9 cellular contexts compared by ENCODE assay signal in genomic region chr2:45699032-45699658, GRCh38. TPM values are rescaled to one million over a fixed set of nuclear protein-coding genes. Genes with fewer than 3 reads are reported as not detected.
A peak's percentile ranks its signal among the peaks of the same experiment; 100 is the strongest.
DNase-seq lines count a peak whose midpoint lies in the region; ATAC-seq and TF ChIP-seq lines count a peak whose summit lies in the region.
"Had no signal": no experiment of that assay in that cellular context is flagged by ENCODE, and none has a peak within 500 bp of the region (broad histone marks: within the 10 kb centered on the region; RNA-seq: fewer than 3 reads in every experiment).

No MANE protein-coding gene starts in this region.

- peaks cover 3% of the 10 kb centered on the region for H3K36me3 Mint-ChIP-seq in effector memory CD8-positive, alpha-beta T cell (ENCODE audit: insufficient read depth)
- no peaks in the 10 kb centered on the region for H3K36me3 Mint-ChIP-seq in type B pancreatic cell

- TF ChIP-seq CTCF in mammary epithelial cell (conservative IDR thresholded peaks at IDR 0.05 in 1 of 2, IDR thresholded peaks at IDR 0.05 in 1 of 2; ENCODE audit: extremely low read depth in 1 of 2, insufficient read depth in 1 of 2, low read depth in 1 of 2, low read length in 2 of 2) = no peak
- TF ChIP-seq CTCF in type B pancreatic cell (conservative IDR thresholded peaks at IDR 0.05) = no peak

- BruUV-seq in mammary epithelial cell (replicated peaks; lab: Mats Ljungman, UMichigan) = no TSS peak

- WGBS in mammary epithelial cell (ENCODE audit: low coverage, missing lambda C conversion rate) = 63% methylated on average over 7 of the region's 7 CpGs

- no peak overlapping the region for H3K27ac ChIP-seq in mammary epithelial cell (ENCODE audit: insufficient read depth, low read depth, low read length)

- dilution Hi-C loops in mammary epithelial cell (cut with HindIII; ENCODE audit: low sequenced_read_pairs) = no loop called here

- H3K4me1 ChIP-seq in mammary epithelial cell (ENCODE audit: insufficient read depth, low read length) = peaks cover 3% of the 10 kb centered on the region

- no peak overlapping the region for H3K9ac ChIP-seq in mammary epithelial cell (ENCODE audit: insufficient read depth, low read length)

- H3K9me3 ChIP-seq in mammary epithelial cell (replicated peaks; ENCODE audit: insufficient read depth, low read length) = no peaks in the 10 kb centered on the region

- ATAC-seq in GM19043 (IDR thresholded peaks at IDR 0.05; ENCODE audit: low read depth, unreplicated experiment) (peak; percentile 50), HG02981 (IDR thresholded peaks at IDR 0.05; ENCODE audit: unreplicated experiment) (peak; percentile 67)
- no peak for ATAC-seq in effector memory CD8-positive, alpha-beta T cell (replicated peaks)

- no peak overlapping the region for H2AFZ ChIP-seq in mammary epithelial cell (ENCODE audit: low read depth, low read length)

- no peak overlapping the region for H3K4me3 ChIP-seq in mammary epithelial cell (replicated peaks in 1 of 3; ENCODE audit: insufficient read depth in 1 of 3, low read depth in 2 of 3, low read length in 3 of 3)
- H3K4me3 ChIP-seq: lung had no signal

- H3K27me3 ChIP-seq in mammary epithelial cell (ENCODE audit: insufficient read depth, low read length) = no peaks in the 10 kb centered on the region

- DNase-seq in mammary epithelial cell (peak; percentile 59), type B pancreatic cell (ENCODE audit: extremely low spot score, unreplicated experiment) (no peak)
- peak; percentile 39 for DNase-seq in stimulated activated CD8-positive, alpha-beta memory T cell treated with anti-CD3 and anti-CD28 coated beads, Interleukin-4, amount 100 ng/mL, for 48 hours
- no peak for DNase-seq in effector memory CD8-positive, alpha-beta T cell
- no peak for DNase-seq in activated effector memory CD4-positive, alpha-beta T cell treated with anti-CD3 and anti-CD28 coated beads, Interleukin-2, amount 50 U/mL, for 16 hours

- in situ Hi-C loops in mammary epithelial cell (cut with MboI; ENCODE audit: low sequenced_read_pairs in 2 of 2) = no loop called here

- H3K4me3 Mint-ChIP-seq in effector memory CD8-positive, alpha-beta T cell = peak overlapping the region in 1 of 2 donors; percentile 30
- no peak overlapping the region for H3K4me3 Mint-ChIP-seq in type B pancreatic cell
- H3K4me3 Mint-ChIP-seq: T-helper 1 cell treated with Interleukin-12 subunit alpha and Interleukin-12 subunit beta and Interleukin-4 antibody, amounts not matched to agents 30 μg/mL and 1 μg/mL, for 36 hours had no signal

- H3K36me3 ChIP-seq in mammary epithelial cell (ENCODE audit: insufficient read depth, low read length) = no peaks in the 10 kb centered on the region

- H3K79me2 ChIP-seq in mammary epithelial cell (ENCODE audit: insufficient read depth, low read length) = no peaks in the 10 kb centered on the region

- peak overlapping the region; percentile 8 for H3K4me2 ChIP-seq in mammary epithelial cell (ENCODE audit: insufficient read depth, low read depth, low read length)

- intact Hi-C loops in mammary epithelial cell (cut with micrococcal nuclease) = loop anchor here (5.0 kb wide), 1 partner anchor 47 kb away; the partner anchor contains the start of gene PRKCE

- CTCF ChIA-PET in mammary epithelial cell (lab: Charles Lee; ENCODE audit: low non-redundant PET) = no interaction called here

- no peaks in the 10 kb centered on the region for H3K9me3 Mint-ChIP-seq in effector memory CD8-positive, alpha-beta T cell
- H3K9me3 Mint-ChIP-seq in type B pancreatic cell = no peaks in the 10 kb centered on the region
- H3K9me3 Mint-ChIP-seq: T-helper 1 cell treated with Interleukin-12 subunit alpha and Interleukin-12 subunit beta and Interleukin-4 antibody, amounts not matched to agents 30 μg/mL and 1 μg/mL, for 36 hours had no signal

- peak overlapping the region in 1 of 2 donors; percentile 69 for H3K27ac Mint-ChIP-seq in effector memory CD8-positive, alpha-beta T cell
- no peak overlapping the region for H3K27ac Mint-ChIP-seq in type B pancreatic cell
- H3K27ac Mint-ChIP-seq: T-helper 1 cell treated with Interleukin-12 subunit alpha and Interleukin-12 subunit beta and Interleukin-4 antibody, amounts not matched to agents 30 μg/mL and 1 μg/mL, for 36 hours had no signal

- no peaks in the 10 kb centered on the region for H3K27me3 Mint-ChIP-seq in effector memory CD8-positive, alpha-beta T cell
- H3K27me3 Mint-ChIP-seq in type B pancreatic cell = peaks cover under 1% of the 10 kb centered on the region

- H3K4me1 Mint-ChIP-seq in effector memory CD8-positive, alpha-beta T cell (ENCODE audit: low read depth in 2 of 2) = peaks cover 19 to 26% of the 10 kb centered on the region in 2 donors
- peaks cover 38% of the 10 kb centered on the region for H3K4me1 Mint-ChIP-seq in type B pancreatic cell (ENCODE audit: unreplicated experiment)

- H4K20me1 ChIP-seq in mammary epithelial cell (ENCODE audit: insufficient read depth, low read length) = no peaks in the 10 kb centered on the region

RNA-seq across cellular contexts. Expression of gene PRKCE, which starts 47.7 kb away (rescaled TPM):
- total RNA-seq in mammary epithelial cell = 1 to 10 TPM; 4.3 to 7.2 TPM
- polyA plus RNA-seq in mammary epithelial cell = 2.3 TPM
- polyA minus RNA-seq in mammary epithelial cell = 14.0 TPM
- total RNA-seq in type B pancreatic cell (ENCODE audit: low replicate concordance) = 9.5 and 21.2 TPM in 2 replicates

Comparison
In these comparisons a context has a peak if more than half of its experiments do, and no peak if none do; other contexts are left out.
1. DNase-seq: peak in mammary epithelial cell (single experiment) and stimulated activated CD8-positive, alpha-beta memory T cell treated with anti-CD3 and anti-CD28 coated beads, Interleukin-4, amount 100 ng/mL, for 48 hours (single experiment); none in effector memory CD8-positive, alpha-beta T cell (0 of 3), type B pancreatic cell (single experiment) and activated effector memory CD4-positive, alpha-beta T cell treated with anti-CD3 and anti-CD28 coated beads, Interleukin-2, amount 50 U/mL, for 16 hours (single experiment).